Comparison of ENCODE assay signal across 13 cellular contexts in the genomic region with DNA sequence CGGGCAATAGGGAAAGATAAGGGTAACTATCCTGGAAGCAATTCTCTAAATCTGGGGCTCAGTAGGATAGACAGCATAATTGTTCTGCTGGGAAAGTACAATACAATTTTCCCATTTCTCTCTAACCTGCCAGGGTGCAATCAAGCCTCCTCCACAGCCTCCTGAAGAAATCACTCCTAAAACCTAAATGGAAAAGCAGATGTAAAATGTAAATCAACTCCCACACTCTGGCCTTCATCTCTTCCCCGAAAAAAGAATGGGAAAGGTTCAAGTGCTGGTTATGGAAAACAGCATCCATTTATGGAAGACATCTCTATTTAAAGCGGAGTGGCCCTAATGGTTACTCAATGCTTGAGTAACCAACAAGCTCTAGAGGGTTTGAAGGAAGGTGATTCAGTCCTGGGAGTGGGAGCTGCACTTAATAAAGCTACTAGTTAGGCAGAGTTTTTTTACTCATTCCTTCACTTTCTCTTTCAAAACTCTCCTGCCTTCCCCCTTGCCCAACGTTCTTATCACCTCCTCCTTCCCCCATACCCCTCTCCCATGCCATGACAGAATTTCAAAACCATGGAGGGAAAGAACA. TPM values are rescaled to one million over a fixed set of nuclear protein-coding genes. Genes with fewer than 3 reads are reported as not detected.
DNase-seq lines count a peak whose midpoint lies in the region; ATAC-seq lines count a peak whose summit lies in the region.
"Had no signal": no experiment of that assay in that cellular context is flagged by ENCODE, and none has a peak within 500 bp of the region (broad histone marks: within the 10 kb centered on the region; RNA-seq: fewer than 3 reads in every experiment).

No MANE protein-coding gene starts in this region.

- no peaks in the 10 kb centered on the region for H3K36me3 ChIP-seq in rectal smooth muscle tissue (ENCODE audit: control insufficient read depth, insufficient read depth, low read length)

- H3K27ac ChIP-seq in rectal smooth muscle tissue (ENCODE audit: low read depth, low read length), result peak overlapping the region; percentile 11
- H3K27ac ChIP-seq: skin epidermis had no signal

- peaks cover 9% of the 10 kb centered on the region for H3K4me1 ChIP-seq in rectal smooth muscle tissue (ENCODE audit: control insufficient read depth, insufficient read depth, low read length)

- peak; percentile 34 for DNase-seq in NCI-H82 (lab: John Stamatoyannopoulos, UW)
- no peak for DNase-seq in NCI-H82 treated with DMSO at 0.1 percent for 48 hours (lab: John Stamatoyannopoulos, UW; ENCODE audit: unreplicated experiment)
- DNase-seq in T-helper 17 cell, result no peak
- DNase-seq in glomerular visceral epithelial cell (ENCODE audit: extremely low spot score), result peak; percentile 22
- no peak for DNase-seq in AG08396 (ENCODE audit: low spot score)
- no peak for DNase-seq in central memory CD4-positive, alpha-beta T cell
- DNase-seq: 8988T, cortex of kidney, NCI-H1694 had no signal

- H3K36me3 Mint-ChIP-seq in T-helper 17 cell (ENCODE audit: low read depth), result peaks cover 3% of the 10 kb centered on the region

- no peak overlapping the region for H3K9ac ChIP-seq in rectal smooth muscle tissue (ENCODE audit: low read length)

- ATAC-seq in T-helper 17 cell (no peak), HG03457 (IDR thresholded peaks at IDR 0.05; ENCODE audit: unreplicated experiment) (no peak)

- peaks cover 43% of the 10 kb centered on the region for H3K4me1 Mint-ChIP-seq in T-helper 17 cell

- no peak overlapping the region for H3K4me3 ChIP-seq in rectal smooth muscle tissue (ENCODE audit: low read length)
- H3K4me3 ChIP-seq: lung, skin epidermis had no signal

- H3K9me3 ChIP-seq in T-helper 17 cell (ENCODE audit: control insufficient read depth, low read length, poor library complexity, severe bottlenecking), result no peaks in the 10 kb centered on the region

- no peaks in the 10 kb centered on the region for H3K27me3 ChIP-seq in rectal smooth muscle tissue (ENCODE audit: control insufficient read depth, insufficient read depth, low read length)

- no peak overlapping the region for H3K27ac Mint-ChIP-seq in T-helper 17 cell

- peak overlapping the region; percentile 13 for H3K4me3 Mint-ChIP-seq in T-helper 17 cell

- H3K27me3 Mint-ChIP-seq in T-helper 17 cell, result no peaks in the 10 kb centered on the region

RNA-seq across cellular contexts. Expression of a gene that starts 5.1 kb away (rescaled TPM):
- total RNA-seq in T-helper 17 cell, result 100 to 1,000 TPM in 1 of 2 donors, 10 to 100 TPM in 1; 21.4 to 114 TPM

Comparison
In these comparisons a context has a peak if more than half of its experiments do, and no peak if none do; other contexts are left out.
1. DNase-seq: peak in NCI-H82 (single experiment) and glomerular visceral epithelial cell (single experiment); none in NCI-H82 treated with DMSO at 0.1 percent for 48 hours (single experiment), T-helper 17 cell (0 of 3), AG08396 (single experiment) and central memory CD4-positive, alpha-beta T cell (single experiment).